ENCODE assay signal across 21 cellular contexts in the genomic region with DNA sequence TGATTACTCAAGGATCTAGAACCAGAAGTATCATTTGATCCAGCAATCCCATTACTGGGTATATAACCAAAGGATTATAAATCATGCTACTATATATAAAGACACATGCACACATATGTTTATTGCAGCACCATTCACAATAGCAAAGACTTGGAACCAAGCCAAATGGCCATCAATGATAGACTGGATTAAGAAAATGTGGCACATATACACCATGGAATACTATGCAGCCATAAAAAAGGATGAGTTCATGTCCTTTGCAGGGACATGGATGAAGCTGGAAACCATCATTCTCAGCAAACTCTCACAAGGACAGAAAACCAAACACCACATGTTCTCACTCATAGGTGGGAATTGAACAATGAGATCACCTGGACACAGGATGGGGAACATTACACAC. TPM values are rescaled to one million over a fixed set of nuclear protein-coding genes. Genes with fewer than 3 reads are reported as not detected.
"Had no signal": no experiment of that assay in that cellular context is flagged by ENCODE, and none has a peak within 500 bp of the region (broad histone marks: within the 10 kb centered on the region; RNA-seq: fewer than 3 reads in every experiment).

No MANE protein-coding gene starts in this region.

RNA-seq across cellular contexts. Expression of a gene that starts 40.9 kb away (rescaled TPM):
- total RNA-seq: activated naive CD4-positive, alpha-beta T cell treated with anti-CD3 and anti-CD28 coated beads for 36 hours; activated naive CD4-positive, alpha-beta T cell treated with anti-CD3 and anti-CD28 coated beads, Interleukin-2, amount 50 U/mL, for 72 hours; activated naive CD8-positive, alpha-beta T cell treated with anti-CD3 and anti-CD28 coated beads for 36 hours; activated naive CD8-positive, alpha-beta T cell treated with anti-CD3 and anti-CD28 coated beads, Interleukin-2, amount 10 ng/mL, durations not matched to agents 7 days and 5 days; activated T-cell treated with anti-CD3 and anti-CD28 coated beads, Interleukin-2, amount 50 U/mL, for 4 hours; activated T-cell treated with anti-CD3 and anti-CD28 coated beads, Interleukin-2, amount 50 U/mL, for 72 hours; activated T-helper 1 cell treated with anti-CD3 and anti-CD28 coated beads, Interleukin-12 subunit alpha, Interleukin-12 subunit beta, Interleukin-2, Interleukin-4 antibody, amounts not matched to agents 30 ng/mL and 10 ng/mL and 1 ng/mL, durations not matched to agents 14 hours and 24 hours and 36 hours; activated T-helper 17 cell treated with anti-CD3 and anti-CD28 coated beads, Interleukin-2, amount 50 U/mL, for 72 hours; activated T-helper 2 cell treated with anti-CD3 and anti-CD28 coated beads, Interferon-gamma antibody, Interleukin-2, Interleukin-4, amounts not matched to agents 10 μg/mL and 5 μg/mL and 100 μg/mL, durations not matched to agents 14 hours and 24 hours and 36 hours; adrenal gland; aorta; ascending aorta; astrocyte; body of pancreas; breast epithelium; bronchial epithelial cell; cardiac muscle cell; cardiac septum; cerebellum; chondrocyte had no signal
- polyA plus RNA-seq: adipose tissue, adrenal gland, cardiac muscle cell had no signal
